18 cellular contexts compared by ENCODE assay signal in the genomic region with DNA sequence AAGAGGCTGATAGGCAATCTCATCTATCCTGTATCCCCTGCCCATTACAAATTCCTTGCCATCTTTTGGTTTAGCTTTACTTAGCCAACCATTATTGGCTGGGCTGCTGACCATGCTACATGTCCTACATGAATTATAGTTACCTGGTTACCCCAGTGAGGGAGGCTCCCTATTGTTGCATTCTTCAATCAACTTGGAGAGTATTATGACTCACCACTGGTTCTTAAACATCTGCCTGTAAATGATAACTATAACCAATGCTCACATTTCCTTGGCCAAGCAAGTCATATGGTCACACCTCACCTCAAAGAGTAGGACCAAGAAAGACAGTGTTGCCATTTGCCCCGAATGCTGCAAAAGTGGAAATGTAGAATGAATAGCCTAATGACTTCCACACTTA.
"Had no signal": no experiment of that assay in that cellular context is flagged by ENCODE, and none has a peak within 500 bp of the region (broad histone marks: within the 10 kb centered on the region; RNA-seq: fewer than 3 reads in every experiment).

No MANE protein-coding gene starts in this region.

- H3K4me1 Mint-ChIP-seq: endodermal cell; naive thymus-derived CD4-positive, alpha-beta T cell; nephron progenitor cell; stimulated activated memory B cell treated with anti-CD40 and anti-IgM and Interleukin-4, amounts not matched to agents 10 μg/mL and 1 μg/mL and 100 μg/mL, for 72 hours had no signal

- ATAC-seq: gastrocnemius medialis; naive thymus-derived CD4-positive, alpha-beta T cell; psoas muscle; sciatic nerve; stimulated activated memory B cell treated with anti-CD40 and anti-IgM and Interleukin-4, amounts not matched to agents 10 μg/mL and 1 μg/mL and 100 μg/mL, for 72 hours had no signal

- H3K27ac ChIP-seq: coronary artery, gastrocnemius medialis, psoas muscle, spleen, tibial artery, upper lobe of left lung, vagina had no signal

- H3K27me3 ChIP-seq: gastrocnemius medialis, spleen, tibial artery, upper lobe of left lung, vagina had no signal

- H3K4me1 ChIP-seq: gastrocnemius medialis, psoas muscle, spleen, tibial artery, upper lobe of left lung, vagina had no signal

- H3K27me3 Mint-ChIP-seq: stimulated activated memory B cell treated with anti-CD40 and anti-IgM and Interleukin-4, amounts not matched to agents 10 μg/mL and 1 μg/mL and 100 μg/mL, for 72 hours; stimulated activated naive CD8-positive, alpha-beta T cell treated with anti-CD3 and anti-CD28 coated beads, Interleukin-15, Interleukin-2, amounts not matched to agents 100 ng/mL and 50 ng/mL, for 24 hours had no signal

- H3K36me3 Mint-ChIP-seq: stimulated activated memory B cell treated with anti-CD40 and anti-IgM and Interleukin-4, amounts not matched to agents 10 μg/mL and 1 μg/mL and 100 μg/mL, for 72 hours had no signal

- H3K9me3 ChIP-seq: gastrocnemius medialis, psoas muscle, vagina had no signal

- DNase-seq: effector CD4-positive, alpha-beta T cell; endodermal cell; gastrocnemius medialis; glutamatergic neuron; naive thymus-derived CD4-positive, alpha-beta T cell; nephron progenitor cell; psoas muscle; spleen; stimulated activated CD4-positive, alpha-beta T cell treated with anti-CD3 and anti-CD28 coated beads, Interleukin-15, amount 100 ng/mL, for 24 hours; stimulated activated CD4-positive, alpha-beta T cell treated with anti-CD3 and anti-CD28 coated beads, Interleukin-1b, Interleukin-23, amount 100 ng/mL, for 48 hours; stimulated activated CD4-positive, alpha-beta T cell treated with anti-CD3 and anti-CD28 coated beads, Interleukin-4, amount 100 ng/mL, for 24 hours; tibial artery; upper lobe of left lung had no signal

- H3K27ac Mint-ChIP-seq: endodermal cell; naive thymus-derived CD4-positive, alpha-beta T cell; stimulated activated memory B cell treated with anti-CD40 and anti-IgM and Interleukin-4, amounts not matched to agents 10 μg/mL and 1 μg/mL and 100 μg/mL, for 72 hours; stimulated activated naive CD8-positive, alpha-beta T cell treated with anti-CD3 and anti-CD28 coated beads, Interleukin-15, Interleukin-2, amounts not matched to agents 100 ng/mL and 50 ng/mL, for 24 hours had no signal

- H3K4me3 Mint-ChIP-seq: endodermal cell; naive thymus-derived CD4-positive, alpha-beta T cell; nephron progenitor cell; stimulated activated memory B cell treated with anti-CD40 and anti-IgM and Interleukin-4, amounts not matched to agents 10 μg/mL and 1 μg/mL and 100 μg/mL, for 72 hours; stimulated activated naive CD8-positive, alpha-beta T cell treated with anti-CD3 and anti-CD28 coated beads, Interleukin-15, Interleukin-2, amounts not matched to agents 100 ng/mL and 50 ng/mL, for 24 hours had no signal

- H3K36me3 ChIP-seq: gastrocnemius medialis, spleen, tibial artery, upper lobe of left lung, vagina had no signal

- H3K4me3 ChIP-seq: coronary artery, gastrocnemius medialis, psoas muscle, spleen, tibial artery, upper lobe of left lung, vagina had no signal
